In the genomic region with DNA sequence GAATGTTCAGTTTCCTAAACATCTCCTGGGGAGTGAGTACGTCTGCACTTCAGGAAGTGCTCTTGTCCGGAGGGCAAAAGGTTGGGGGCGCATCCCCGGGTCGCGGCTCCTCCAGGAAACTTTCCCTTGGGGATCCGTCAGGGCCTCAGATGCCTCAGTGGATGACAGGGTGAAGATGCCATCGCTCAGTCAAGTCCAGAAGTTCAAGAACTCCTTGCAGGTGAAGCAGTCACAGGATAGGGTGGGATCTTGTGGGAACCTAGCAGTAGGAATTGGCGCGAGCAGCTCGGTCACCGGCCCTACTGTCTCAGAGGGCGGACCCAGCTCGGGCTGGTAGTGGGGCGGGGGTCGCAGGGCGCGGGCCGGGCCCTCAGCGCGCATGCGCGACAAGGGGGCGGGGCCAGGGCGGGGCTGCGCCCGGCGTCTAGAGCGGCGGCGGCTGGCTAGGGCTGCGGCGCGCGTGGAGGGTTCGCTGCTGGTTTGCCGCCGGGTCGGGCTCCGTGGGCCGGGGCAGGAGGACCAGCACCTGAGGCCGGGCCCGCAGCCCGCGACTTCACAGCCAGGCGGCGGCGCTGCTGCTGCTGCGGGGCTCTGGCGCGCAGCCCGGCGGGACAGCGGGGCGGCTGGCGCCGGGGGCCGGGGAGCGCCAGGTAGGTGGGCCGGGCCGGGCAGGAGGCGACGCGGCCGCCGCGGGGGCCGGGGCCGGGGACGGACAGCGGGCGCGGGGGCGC, we compare ENCODE assay signal across 8 cellular contexts. TPM values are rescaled to one million over a fixed set of nuclear protein-coding genes. Genes with fewer than 3 reads are reported as not detected.
DNase-seq lines count a peak whose midpoint lies in the region; ATAC-seq and TF ChIP-seq lines count a peak whose summit lies in the region.

Gene INPP4A, plus strand, starts transcription at position 423 of the 731 bp plus-strand sequence. CDS start 75,191 bp downstream, outside the sequence.

- no peak for TF ChIP-seq EP300 in gastroesophageal sphincter (IDR thresholded peaks at IDR 0.05)

- peak within 1 kb of the TSS; percentile 66; the same call in 1 of the 2 replicates for H3K9ac ChIP-seq in ES-I3 (ENCODE audit: low read depth, low read length)
- peak within 1 kb of the TSS; percentile 49 for H3K9ac ChIP-seq in KMS-11

- H3K27ac ChIP-seq in KMS-11 (peak within 1 kb of the TSS; percentile 53), gastroesophageal sphincter (peak within 1 kb of the TSS; percentile 10 to 94 (median 90)), thymus (ENCODE audit: low read depth) (peak within 1 kb of the TSS; percentile 84)

- ATAC-seq in GM21786 (IDR thresholded peaks at IDR 0.05; ENCODE audit: unreplicated experiment) (peak; percentile 72), gastroesophageal sphincter (peak; percentile 95)

- H3K4me3 ChIP-seq in KMS-11 (IDR thresholded peaks at IDR 0.05; ENCODE audit: insufficient read depth, low read depth, low read length) (peak within 1 kb of the TSS; percentile 58), gastroesophageal sphincter (peak within 1 kb of the TSS; percentile 63 to 87), thymus (ENCODE audit: low read length) (peak within 1 kb of the TSS; percentile 95)

- H2AFZ ChIP-seq in KMS-11 (ENCODE audit: low read depth), result peak within 1 kb of the TSS; percentile 100

- TF ChIP-seq CTCF in KMS-11 (conservative IDR thresholded peaks at IDR 0.05; ENCODE audit: low read depth, low read length) (no peak), gastroesophageal sphincter (IDR thresholded peaks at IDR 0.05) (peak in 3 of 4 experiments; percentile 33 to 47 (median 34))

- TF ChIP-seq POLR2A in gastroesophageal sphincter (IDR thresholded peaks at IDR 0.05), result peak; percentile 55 to 56

- H3K36me3 ChIP-seq in ES-I3 (ENCODE audit: insufficient read depth, low read length), result no peaks in the 10 kb centered on the region
- H3K36me3 ChIP-seq in KMS-11 (ENCODE audit: insufficient read depth), result no peaks in the 10 kb centered on the region
- H3K36me3 ChIP-seq in gastroesophageal sphincter, result no peaks in the 10 kb centered on the region
- no peaks in the 10 kb centered on the region for H3K36me3 ChIP-seq in thymus (ENCODE audit: control insufficient read depth, insufficient read depth)

- H3K4me1 ChIP-seq in ES-I3 (ENCODE audit: insufficient read depth, low read length) (peaks cover 15% of the 10 kb centered on the region), KMS-11 (ENCODE audit: low read depth, poor library complexity, severe bottlenecking) (peaks cover 42% of the 10 kb centered on the region), gastroesophageal sphincter (peaks cover 0 to 49% (median 10%) of the 10 kb centered on the region in 3 donors), thymus (ENCODE audit: control insufficient read depth, insufficient read depth, low read length) (peaks cover 26% of the 10 kb centered on the region)

- H3K27me3 ChIP-seq in KMS-11 (ENCODE audit: insufficient read depth, low read depth) (no peaks in the 10 kb centered on the region), gastroesophageal sphincter (no peaks in the 10 kb centered on the region), thymus (ENCODE audit: control insufficient read depth, insufficient read depth) (no peaks in the 10 kb centered on the region)

- no peaks in the 10 kb centered on the region; the same call in 1 of the 2 replicates for H3K9me3 ChIP-seq in ES-I3 (ENCODE audit: control insufficient read depth, insufficient read depth, low read length)
- no peaks in the 10 kb centered on the region for H3K9me3 ChIP-seq in gastroesophageal sphincter
- no peaks in the 10 kb centered on the region for H3K9me3 ChIP-seq in thymus (ENCODE audit: control insufficient read depth)

- no peaks in the 10 kb centered on the region for H4K20me1 ChIP-seq in KMS-11 (ENCODE audit: insufficient read depth)

- H3K79me2 ChIP-seq in KMS-11 (ENCODE audit: insufficient read depth, low read depth), result peaks cover 54% of the 10 kb centered on the region

- WGBS in gastroesophageal sphincter (ENCODE audit: low coverage in 1 of 2), 2 donors, result 0% methylated on average over 1 to 7 of the region's 74 CpGs
- 1% methylated on average over 74 of the region's 74 CpGs for WGBS in thymus

- peak within 1 kb of the TSS; percentile 94 for H3K4me2 ChIP-seq in KMS-11

- in situ Hi-C loops in SK-MEL-5 (cut with HindIII; ENCODE audit: low pct_unique_long_range_greater_than_20kb, low sequenced_read_pairs), result no loop called here

- DNase-seq in SK-MEL-5 (ENCODE audit: low read depth, low spot score) (peak; percentile 69), nucleus accumbens (lab: John Stamatoyannopoulos, UW) (peak in 49 of 56 donors; percentile 28 to 80 (median 63))
- peak; percentile 81 for DNase-seq in activated naive CD4-positive, alpha-beta T cell treated with Interleukin-2 at 50 U/mL for 16 hours

RNA-seq across cellular contexts. Expression of gene INPP4A, which starts in this region (rescaled TPM):
- total RNA-seq in SK-MEL-5 (2014; rRNA removed; shearing (Covaris generic)), result 10.9 and 12.7 TPM in 2 replicates
- polyA plus RNA-seq in SK-MEL-5 (2015; cell fraction: cytosol; rRNA removed), result 10.5 and 14.0 TPM in 2 replicates
- polyA plus RNA-seq in SK-MEL-5 (2015; cell fraction: nucleus; rRNA removed), result 37.2 and 37.5 TPM in 2 replicates
- total RNA-seq in gastroesophageal sphincter, result 10 to 100 TPM; 30.2 to 45.1 (median 37.8) TPM
- 17.9 TPM for polyA plus RNA-seq in thymus

Comparison
In these comparisons a context has a peak if more than half of its experiments do, and no peak if none do; other contexts are left out.
1. Peak in every context shown above with its lines: DNase-seq, ATAC-seq, H3K4me3 ChIP-seq and H3K27ac ChIP-seq.